ENCODE assay signal across 12 cellular contexts in the genomic region with DNA sequence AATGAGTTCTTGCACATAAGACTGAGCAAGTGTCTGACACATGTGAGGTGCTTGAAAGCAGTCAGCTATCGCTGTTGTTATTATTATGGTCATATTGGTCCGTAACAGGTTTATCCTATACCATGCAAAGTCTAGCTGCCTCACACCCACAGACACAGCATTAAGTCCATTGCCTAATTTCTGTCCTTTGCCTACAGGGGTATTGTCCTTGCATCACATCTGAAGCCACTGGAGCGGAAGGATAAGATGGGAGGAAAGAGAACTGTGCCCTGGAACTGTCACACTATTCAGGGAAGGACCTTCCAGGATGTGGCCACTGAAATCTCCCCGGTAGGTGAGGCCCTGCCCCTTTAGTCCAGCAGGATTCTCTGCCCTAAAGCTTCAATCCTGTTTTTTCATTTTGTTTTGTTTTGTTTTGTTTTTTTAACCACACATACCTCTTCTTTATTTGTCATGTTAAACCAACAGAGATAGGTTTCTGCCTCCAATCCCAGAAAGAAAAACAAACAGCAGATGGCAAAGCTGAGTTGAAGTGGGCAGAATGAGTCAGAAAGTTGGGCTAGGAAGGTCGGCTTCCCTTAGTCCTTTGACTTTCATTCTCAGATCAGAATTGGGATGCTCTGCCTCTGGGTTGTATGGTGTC. TPM values are rescaled to one million over a fixed set of nuclear protein-coding genes. Genes with fewer than 3 reads are reported as not detected.
DNase-seq lines count a peak whose midpoint lies in the region; ATAC-seq and TF ChIP-seq lines count a peak whose summit lies in the region.
"Had no signal": no experiment of that assay in that cellular context is flagged by ENCODE, and none has a peak within 500 bp of the region (broad histone marks: within the 10 kb centered on the region; RNA-seq: fewer than 3 reads in every experiment).

No MANE protein-coding gene starts in this region.

- peaks cover 15% of the 10 kb centered on the region for H3K27me3 Mint-ChIP-seq in activated CD4-positive, alpha-beta T cell treated with anti-CD3 and anti-CD28 coated beads, Interleukin-2, amount 10 ng/mL, durations not matched to agents 24 days and 14 days

- peaks cover 12% of the 10 kb centered on the region for H3K4me1 Mint-ChIP-seq in activated CD4-positive, alpha-beta T cell treated with anti-CD3 and anti-CD28 coated beads, Interleukin-2, amount 10 ng/mL, durations not matched to agents 24 days and 14 days

- no peak overlapping the region for H3K4me3 Mint-ChIP-seq in activated CD4-positive, alpha-beta T cell treated with anti-CD3 and anti-CD28 coated beads, Interleukin-2, amount 10 ng/mL, durations not matched to agents 24 days and 14 days
- H3K4me3 Mint-ChIP-seq: activated CD8-positive, alpha-beta memory T cell treated with anti-CD3 and anti-CD28 coated beads, Interleukin-2, amount 10 ng/mL, durations not matched to agents 7 days and 5 days had no signal

- TF ChIP-seq EP300 in esophagus muscularis mucosa (IDR thresholded peaks at IDR 0.05), result no peak

- TF ChIP-seq POLR2A in esophagus muscularis mucosa (IDR thresholded peaks at IDR 0.05; ENCODE audit: low read depth) (no peak), thyroid gland (IDR thresholded peaks at IDR 0.05) (no peak)

- peak; percentile 56 for DNase-seq in activated CD4-positive, alpha-beta T cell treated with anti-CD3 and anti-CD28 coated beads, Interleukin-2, amount 10 ng/mL, durations not matched to agents 24 days and 14 days
- DNase-seq in activated CD4-positive, alpha-beta T cell treated with anti-CD3 and anti-CD28 coated beads, Interleukin-2, amount 50 U/mL, for 1 hour, result no peak
- peak; percentile 12 for DNase-seq in SHP77 treated with DMSO at 0.1 percent for 48 hours (lab: John Stamatoyannopoulos, UW)
- no peak for DNase-seq in esophagus muscularis mucosa (ENCODE audit: extremely low spot score)
- peak in 1 of 2 donors; percentile 34 for DNase-seq in thyroid gland
- DNase-seq in activated CD4-positive, alpha-beta T cell treated with anti-CD3 and anti-CD28 coated beads for 48 hours, result no peak
- no peak for DNase-seq in Right ventricle myocardium superior
- DNase-seq: activated CD8-positive, alpha-beta memory T cell treated with anti-CD3 and anti-CD28 coated beads, Interleukin-2, amount 10 ng/mL, durations not matched to agents 7 days and 5 days; esophagus squamous epithelium; naive thymus-derived CD4-positive, alpha-beta T cell; NCI-H748 treated with DMSO at 0.1 percent for 48 hours had no signal

- H3K27ac Mint-ChIP-seq in activated CD4-positive, alpha-beta T cell treated with anti-CD3 and anti-CD28 coated beads, Interleukin-2, amount 10 ng/mL, durations not matched to agents 24 days and 14 days, result no peak overlapping the region
- H3K27ac Mint-ChIP-seq: activated CD8-positive, alpha-beta memory T cell treated with anti-CD3 and anti-CD28 coated beads, Interleukin-2, amount 10 ng/mL, durations not matched to agents 7 days and 5 days had no signal

- intact Hi-C loops in activated CD4-positive, alpha-beta T cell treated with anti-CD3 and anti-CD28 coated beads, Interleukin-2, amount 10 ng/mL, durations not matched to agents 24 days and 14 days (cut with micrococcal nuclease), result no loop called here
- intact Hi-C loops in esophagus muscularis mucosa (cut with DNase I) (no loop called here), thyroid gland (cut with DNase I) (no loop called here), Right ventricle myocardium superior (cut with DNase I) (no loop called here)

- H3K27ac ChIP-seq in esophagus muscularis mucosa (replicated peaks in 1 of 4), result peak overlapping the region in 3 of 4 donors; percentile 88 to 94 (median 89)
- H3K27ac ChIP-seq in thyroid gland, result peak overlapping the region; percentile 89 to 93 (median 92)

- H3K36me3 Mint-ChIP-seq in activated CD4-positive, alpha-beta T cell treated with anti-CD3 and anti-CD28 coated beads, Interleukin-2, amount 10 ng/mL, durations not matched to agents 24 days and 14 days (ENCODE audit: low read depth), result peaks cover 4% of the 10 kb centered on the region
- H3K36me3 Mint-ChIP-seq: activated CD8-positive, alpha-beta memory T cell treated with anti-CD3 and anti-CD28 coated beads, Interleukin-2, amount 10 ng/mL, durations not matched to agents 7 days and 5 days had no signal

- no peaks in the 10 kb centered on the region for H3K9me3 Mint-ChIP-seq in activated CD4-positive, alpha-beta T cell treated with anti-CD3 and anti-CD28 coated beads, Interleukin-2, amount 10 ng/mL, durations not matched to agents 24 days and 14 days

- H3K36me3 ChIP-seq in esophagus muscularis mucosa (peaks cover 0 to 4% (median 0%) of the 10 kb centered on the region in 4 donors), thyroid gland (no peaks in the 10 kb centered on the region)
- H3K36me3 ChIP-seq: esophagus squamous epithelium had no signal

- TF ChIP-seq CTCF in esophagus muscularis mucosa (IDR thresholded peaks at IDR 0.05), result no peak
- TF ChIP-seq CTCF in thyroid gland (IDR thresholded peaks at IDR 0.05), result peak in 2 of 6 experiments; percentile 11 to 26

- H3K4me1 ChIP-seq in esophagus muscularis mucosa (peaks cover 23 to 45% (median 37%) of the 10 kb centered on the region in 4 donors), thyroid gland (peaks cover 34 to 45% of the 10 kb centered on the region in 2 donors)

- H3K9me3 ChIP-seq in esophagus muscularis mucosa (no peaks in the 10 kb centered on the region), thyroid gland (no peaks in the 10 kb centered on the region)
- H3K9me3 ChIP-seq: esophagus squamous epithelium had no signal

- H3K4me3 ChIP-seq in esophagus muscularis mucosa, result no peak overlapping the region
- H3K4me3 ChIP-seq in thyroid gland (replicated peaks in 1 of 3), result no peak overlapping the region
- H3K4me3 ChIP-seq: esophagus squamous epithelium had no signal

- ATAC-seq in GM21529 (IDR thresholded peaks at IDR 0.05; ENCODE audit: unreplicated experiment) (no peak), Right ventricle myocardium superior (ENCODE audit: poor library complexity) (no peak)
- ATAC-seq: activated CD8-positive, alpha-beta memory T cell treated with anti-CD3 and anti-CD28 coated beads, Interleukin-2, amount 10 ng/mL, durations not matched to agents 7 days and 5 days; naive thymus-derived CD4-positive, alpha-beta T cell had no signal

- no peaks in the 10 kb centered on the region for H3K27me3 ChIP-seq in esophagus muscularis mucosa
- H3K27me3 ChIP-seq in thyroid gland, result no peaks in the 10 kb centered on the region
- H3K27me3 ChIP-seq: esophagus squamous epithelium had no signal

- 73% methylated on average over 5 of the region's 5 CpGs for WGBS in esophagus muscularis mucosa
- 54 to 60% methylated on average over 5 of the region's 5 CpGs for WGBS in thyroid gland, 2 donors

RNA-seq across cellular contexts. Expression of gene EFTUD2, which starts 2.2 kb away (rescaled TPM):
- total RNA-seq in activated CD4-positive, alpha-beta T cell treated with anti-CD3 and anti-CD28 coated beads, Interleukin-2, amount 10 ng/mL, durations not matched to agents 24 days and 14 days, result 244 and 262 TPM in 2 replicates
- 10 to 100 TPM; 46.0 to 49.7 (median 48.3) TPM for total RNA-seq in esophagus muscularis mucosa
- 100 to 1,000 TPM in 1 of 4 donors, 10 to 100 TPM in 3; 49.2 to 110 (median 75.1) TPM for total RNA-seq in thyroid gland
- 66.9 TPM for total RNA-seq in Right ventricle myocardium superior

RNA-seq across cellular contexts. Expression of gene GFAP, which starts 13.9 kb away (rescaled TPM):
- not detected in 2 replicates for total RNA-seq in activated CD4-positive, alpha-beta T cell treated with anti-CD3 and anti-CD28 coated beads, Interleukin-2, amount 10 ng/mL, durations not matched to agents 24 days and 14 days
- total RNA-seq in esophagus muscularis mucosa (1 to 10 TPM in 2 of 4 donors, not detected in 2; 1.2 to 2.8 TPM), thyroid gland (1 to 10 TPM in 2 of 4 donors, under 1 TPM in 1, not detected in 1; 0.33 to 2.3 (median 2.0) TPM), Right ventricle myocardium superior (4.7 TPM)
- total RNA-seq: activated CD8-positive, alpha-beta memory T cell treated with anti-CD3 and anti-CD28 coated beads, Interleukin-2, amount 10 ng/mL, durations not matched to agents 7 days and 5 days; esophagus squamous epithelium; naive thymus-derived CD4-positive, alpha-beta T cell had no signal

RNA-seq across cellular contexts. Expression of gene KIF18B, which starts 46.1 kb away (rescaled TPM):
- total RNA-seq in activated CD4-positive, alpha-beta T cell treated with anti-CD3 and anti-CD28 coated beads, Interleukin-2, amount 10 ng/mL, durations not matched to agents 24 days and 14 days, result 42.1 and 42.7 TPM in 2 replicates
- total RNA-seq in esophagus muscularis mucosa, result under 1 TPM in 1 of 4 donors, not detected in 3; 0.17 TPM
- total RNA-seq in thyroid gland, result under 1 TPM in 3 of 4 donors, not detected in 1; 0.11 to 0.50 (median 0.34) TPM
- total RNA-seq in Right ventricle myocardium superior, result 1.8 TPM

RNA-seq across cellular contexts. Expression of gene HIGD1B, which starts 53.8 kb away (rescaled TPM):
- total RNA-seq in activated CD4-positive, alpha-beta T cell treated with anti-CD3 and anti-CD28 coated beads, Interleukin-2, amount 10 ng/mL, durations not matched to agents 24 days and 14 days, result not detected in 2 replicates
- total RNA-seq in esophagus muscularis mucosa (1 to 10 TPM; 3.3 to 7.4 (median 4.9) TPM), thyroid gland (not detected), Right ventricle myocardium superior (17.4 TPM)
- total RNA-seq: activated CD8-positive, alpha-beta memory T cell treated with anti-CD3 and anti-CD28 coated beads, Interleukin-2, amount 10 ng/mL, durations not matched to agents 7 days and 5 days; naive thymus-derived CD4-positive, alpha-beta T cell had no signal

Comparison
In these comparisons a context has a peak if more than half of its experiments do, and no peak if none do; other contexts are left out.
1. DNase-seq: peak in activated CD4-positive, alpha-beta T cell treated with anti-CD3 and anti-CD28 coated beads, Interleukin-2, amount 10 ng/mL, durations not matched to agents 24 days and 14 days (single experiment) and SHP77 treated with DMSO at 0.1 percent for 48 hours (single experiment); none in activated CD4-positive, alpha-beta T cell treated with anti-CD3 and anti-CD28 coated beads, Interleukin-2, amount 50 U/mL, for 1 hour (single experiment), esophagus muscularis mucosa (single experiment), activated CD4-positive, alpha-beta T cell treated with anti-CD3 and anti-CD28 coated beads for 48 hours (single experiment) and Right ventricle myocardium superior (single experiment).
2. RNA of gene KIF18B, which starts 46.1 kb away (total RNA-seq): 42.1 to 42.7 TPM in activated CD4-positive, alpha-beta T cell treated with anti-CD3 and anti-CD28 coated beads, Interleukin-2, amount 10 ng/mL, durations not matched to agents 24 days and 14 days; 1.8 TPM in Right ventricle myocardium superior (single experiment), 0.11 to 0.50 TPM in thyroid gland and 0.17 TPM in esophagus muscularis mucosa; every median in the first group is over 10 times any median in the second.